ENCODE assay signal across 11 cellular contexts in genomic region chr1:46465981-46466476, GRCh38. TPM values are rescaled to one million over a fixed set of nuclear protein-coding genes. Genes with fewer than 3 reads are reported as not detected.
DNase-seq lines count a peak whose midpoint lies in the region; ATAC-seq and TF ChIP-seq lines count a peak whose summit lies in the region.
"Had no signal": no experiment of that assay in that cellular context is flagged by ENCODE, and none has a peak within 500 bp of the region (broad histone marks: within the 10 kb centered on the region; RNA-seq: fewer than 3 reads in every experiment).

No MANE protein-coding gene starts in this region.

- H3K4me3 ChIP-seq in heart left ventricle (peak overlapping the region; percentile 51 to 72 (median 63)), urinary bladder (ENCODE audit: low read depth, low read length) (peak overlapping the region; percentile 47)

- H3K27me3 ChIP-seq in heart left ventricle: peaks cover 0 to 54% (median 11%) of the 10 kb centered on the region in 9 donors

- WGBS in heart left ventricle, 4 donors: 30 to 39% (median 34%) methylated on average over 20 of the region's 20 CpGs
- 37% methylated on average over 20 of the region's 20 CpGs for WGBS in urinary bladder

- no peaks in the 10 kb centered on the region for H3K9me3 Mint-ChIP-seq in brain
- no peaks in the 10 kb centered on the region for H3K9me3 Mint-ChIP-seq in naive thymus-derived CD8-positive, alpha-beta T cell

- no peak for TF ChIP-seq POLR2A in heart left ventricle (IDR thresholded peaks at IDR 0.05)

- POLR2A ChIA-PET in naive thymus-derived CD8-positive, alpha-beta T cell (lab: Charles Lee): no interaction called here

- H3K27ac ChIP-seq in heart left ventricle: peak overlapping the region in 1 of 12 donors; percentile 34
- no peak overlapping the region for H3K27ac ChIP-seq in urinary bladder (ENCODE audit: low read depth)
- H3K27ac ChIP-seq: parathyroid adenoma had no signal

- no peak for ATAC-seq in heart left ventricle
- no peak for ATAC-seq in left cardiac atrium
- peak in 1 of 2 donors; percentile 35 for ATAC-seq in naive thymus-derived CD8-positive, alpha-beta T cell
- no peak for ATAC-seq in GM18909 (IDR thresholded peaks at IDR 0.05; ENCODE audit: poor library complexity, unreplicated experiment)
- no peak for ATAC-seq in HG03457 (IDR thresholded peaks at IDR 0.05; ENCODE audit: unreplicated experiment)

- H3K27me3 Mint-ChIP-seq in brain: peaks cover 50% of the 10 kb centered on the region
- peaks cover 15 to 80% (median 49%) of the 10 kb centered on the region in 5 donors for H3K27me3 Mint-ChIP-seq in naive thymus-derived CD8-positive, alpha-beta T cell

- H3K9me3 ChIP-seq in heart left ventricle: no peaks in the 10 kb centered on the region

- TF ChIP-seq CTCF in heart left ventricle (IDR thresholded peaks at IDR 0.05): no peak
- no peak for TF ChIP-seq CTCF in brain (conservative IDR thresholded peaks at IDR 0.05)

- H3K27ac Mint-ChIP-seq in brain: peak overlapping the region in 3 of 5 experiments; percentile 1 to 78 (median 69)
- H3K27ac Mint-ChIP-seq in naive thymus-derived CD8-positive, alpha-beta T cell: peak overlapping the region in 1 of 10 donors; percentile 54

- no peaks in the 10 kb centered on the region for H3K36me3 Mint-ChIP-seq in brain
- H3K36me3 Mint-ChIP-seq in naive thymus-derived CD8-positive, alpha-beta T cell: no peaks in the 10 kb centered on the region

- DNase-seq in heart left ventricle (no peak), left cardiac atrium (no peak), middle frontal gyrus (ENCODE audit: extremely low spot score, low spot score) (no peak)
- DNase-seq in naive thymus-derived CD8-positive, alpha-beta T cell: no peak

- intact Hi-C loops in heart left ventricle (cut with DNase I) (no loop called here), left cardiac atrium (cut with DNase I) (no loop called here)

- peak overlapping the region; percentile 63 to 80 (median 70) for H3K4me3 Mint-ChIP-seq in brain
- peak overlapping the region; percentile 50 to 83 (median 76) for H3K4me3 Mint-ChIP-seq in naive thymus-derived CD8-positive, alpha-beta T cell

- no peaks in the 10 kb centered on the region for H3K36me3 ChIP-seq in heart left ventricle
- no peaks in the 10 kb centered on the region for H3K36me3 ChIP-seq in urinary bladder (ENCODE audit: insufficient read depth)

- H3K4me1 ChIP-seq in heart left ventricle (peaks cover 0 to 16% (median 5%) of the 10 kb centered on the region in 12 donors), urinary bladder (ENCODE audit: insufficient read depth) (no peaks in the 10 kb centered on the region)
- H3K4me1 ChIP-seq: parathyroid adenoma had no signal

- peaks cover 66% of the 10 kb centered on the region for H3K4me1 Mint-ChIP-seq in brain
- H3K4me1 Mint-ChIP-seq in naive thymus-derived CD8-positive, alpha-beta T cell: peaks cover 7 to 11% (median 9%) of the 10 kb centered on the region in 4 donors

RNA-seq across cellular contexts. Expression of gene DMBX1, which starts 23.6 kb away (rescaled TPM):
- total RNA-seq in heart left ventricle (not detected), left cardiac atrium (not detected), urinary bladder (not detected)
- polyA plus RNA-seq in heart left ventricle (not detected), brain (ENCODE audit: insufficient read depth, low read depth, low replicate concordance) (not detected), urinary bladder (not detected)
- not detected for total RNA-seq in naive thymus-derived CD8-positive, alpha-beta T cell
- not detected for polyA plus RNA-seq in naive thymus-derived CD8-positive, alpha-beta T cell
- total RNA-seq: esophagus mucosa, subcutaneous adipose tissue had no signal
